24 cellular contexts compared by ENCODE assay signal in genomic region chr14:58332514-58332913, GRCh38. TPM values are rescaled to one million over a fixed set of nuclear protein-coding genes. Genes with fewer than 3 reads are reported as not detected.
A peak's percentile ranks its signal among the peaks of the same experiment; 100 is the strongest.
DNase-seq lines count a peak whose midpoint lies in the region; ATAC-seq and TF ChIP-seq lines count a peak whose summit lies in the region.
"Had no signal": no experiment of that assay in that cellular context is flagged by ENCODE, and none has a peak within 500 bp of the region (broad histone marks: within the 10 kb centered on the region; RNA-seq: fewer than 3 reads in every experiment).

No MANE protein-coding gene starts in this region.

- no peak for TF ChIP-seq CTCF in SK-N-SH (IDR thresholded peaks at IDR 0.05)
- no peak for TF ChIP-seq CTCF in sigmoid colon (IDR thresholded peaks at IDR 0.05)
- TF ChIP-seq CTCF in heart left ventricle (IDR thresholded peaks at IDR 0.05) = no peak
- TF ChIP-seq CTCF in left lung (IDR thresholded peaks at IDR 0.05) = no peak

- WGBS in SK-N-SH (ENCODE audit: low lambda C conversion rate) = 59% methylated on average over 3 of the region's 3 CpGs
- 68 to 87% methylated on average over 3 of the region's 3 CpGs for WGBS in sigmoid colon, 2 donors
- WGBS in heart left ventricle, 4 donors = 93 to 98% (median 94%) methylated on average over 3 of the region's 3 CpGs

- TF ChIP-seq POLR2A in sigmoid colon (IDR thresholded peaks at IDR 0.05) (no peak), heart left ventricle (IDR thresholded peaks at IDR 0.05) (no peak)

- no peak for ATAC-seq in SK-N-SH treated with all-trans-retinoic acid at 6 μM for 48 hours
- ATAC-seq in GM18909 (IDR thresholded peaks at IDR 0.05; ENCODE audit: poor library complexity, unreplicated experiment) = no peak
- ATAC-seq in heart left ventricle = no peak
- ATAC-seq in left lung = no peak
- ATAC-seq: A549, PC-3, sciatic nerve, upper lobe of right lung had no signal

- H3K27me3 ChIP-seq in SK-N-SH (ENCODE audit: insufficient read depth) (no peaks in the 10 kb centered on the region), sigmoid colon (no peaks in the 10 kb centered on the region), heart left ventricle (no peaks in the 10 kb centered on the region), left lung (no peaks in the 10 kb centered on the region)
- H3K27me3 ChIP-seq: BLaER1, upper lobe of right lung had no signal

- POLR2A ChIA-PET in SK-N-SH (lab: Yijun Ruan, JAX) = interaction anchor here (1.2 kb wide), 1 partner anchor 34 kb away, joined by 4 read pairs; the partner anchor contains the start of gene ARID4A

- H3K4me1 ChIP-seq in SK-N-SH (ENCODE audit: control insufficient read depth in 1 of 2, insufficient read depth in 2 of 2, low read depth in 1 of 2, low read length in 1 of 2) (peaks cover 5 to 14% of the 10 kb centered on the region in 2 experiments; a peak in 3 of 4 replicates), sigmoid colon (peaks cover 0 to 27% (median 22%) of the 10 kb centered on the region in 4 donors), heart left ventricle (peaks cover 0 to 17% (median 11%) of the 10 kb centered on the region in 12 donors), left lung (peaks cover 0 to 15% of the 10 kb centered on the region in 2 donors)

- H3K79me2 ChIP-seq in SK-N-SH (ENCODE audit: insufficient read depth) = peaks cover 10% of the 10 kb centered on the region; the same call in 1 of the 2 replicates

- no peak for TF ChIP-seq RAD21 in SK-N-SH (IDR thresholded peaks at IDR 0.05; ENCODE audit: low read length)

- H3K9ac ChIP-seq in SK-N-SH = no peak overlapping the region
- H3K9ac ChIP-seq: BLaER1 had no signal

- H3K36me3 ChIP-seq in SK-N-SH (replicated peaks in 1 of 2; ENCODE audit: control insufficient read depth in 1 of 2, insufficient read depth in 2 of 2, low read length in 1 of 2) (peaks cover 39 to 46% of the 10 kb centered on the region in 2 experiments), sigmoid colon (peaks cover 0 to 49% (median 13%) of the 10 kb centered on the region in 4 donors), heart left ventricle (peaks cover 0 to 73% (median 61%) of the 10 kb centered on the region in 9 donors), left lung (peaks cover 0 to 50% of the 10 kb centered on the region in 2 donors)

- DNase-seq in SK-N-SH = no peak
- peak; percentile 47 for DNase-seq in NCI-H69 (lab: John Stamatoyannopoulos, UW)
- DNase-seq in globus pallidus (ENCODE audit: low spot score) = peak; percentile 17
- DNase-seq in sigmoid colon = no peak
- no peak for DNase-seq in heart left ventricle
- no peak for DNase-seq in left lung
- DNase-seq: activated CD4-positive, alpha-beta T cell treated with anti-CD3 and anti-CD28 coated beads, Interleukin-2, amount 10 ng/mL, durations not matched to agents 24 days and 14 days; activated naive CD8-positive, alpha-beta T cell treated with anti-CD3 and anti-CD28 coated beads, Interleukin-2, amount 10 ng/mL, durations not matched to agents 7 days and 5 days; EL; endodermal cell; KBM-7; kidney glomerular epithelial cell; NCI-H1930; NCI-H345; NCI-H82; PC-3; posterior cingulate gyrus; SHP77; upper lobe of right lung had no signal

- peak overlapping the region in 1 of 2 experiments; percentile 98; a peak in 2 of 4 replicates for H3K27ac ChIP-seq in SK-N-SH (ENCODE audit: low read depth in 2 of 2, low read length in 1 of 2)
- peak overlapping the region in 3 of 4 donors; percentile 28 to 69 (median 67) for H3K27ac ChIP-seq in sigmoid colon
- no peak overlapping the region for H3K27ac ChIP-seq in heart left ventricle
- H3K27ac ChIP-seq in left lung = no peak overlapping the region
- H3K27ac ChIP-seq: A549, BLaER1, upper lobe of right lung had no signal

- intact Hi-C loops in sigmoid colon (cut with DNase I) (no loop called here), heart left ventricle (cut with DNase I) (no loop called here), left lung (cut with DNase I) (no loop called here)

- H3K4me2 ChIP-seq in SK-N-SH = peak overlapping the region; percentile 78; the same call in 1 of the 2 replicates
- H3K4me2 ChIP-seq: A549, BLaER1 had no signal

- H3K4me3 ChIP-seq in SK-N-SH (ENCODE audit: low read depth in 2 of 2, low read length in 1 of 2) = peak overlapping the region; percentile 4 to 39; a peak in 2 of 4 replicates
- no peak overlapping the region for H3K4me3 ChIP-seq in sigmoid colon
- H3K4me3 ChIP-seq in heart left ventricle = no peak overlapping the region
- H3K4me3 ChIP-seq in left lung = no peak overlapping the region
- H3K4me3 ChIP-seq: A549, BLaER1, upper lobe of right lung had no signal

- peaks cover 12% of the 10 kb centered on the region for H3F3A ChIP-seq in SK-N-SH (replicated peaks; ENCODE audit: insufficient read depth)

- H3K9me3 ChIP-seq in SK-N-SH (no peaks in the 10 kb centered on the region), sigmoid colon (no peaks in the 10 kb centered on the region), heart left ventricle (no peaks in the 10 kb centered on the region), left lung (no peaks in the 10 kb centered on the region)
- H3K9me3 ChIP-seq: A549, BLaER1, upper lobe of right lung had no signal

- CTCF ChIA-PET in SK-N-SH (lab: Yijun Ruan, JAX) = interaction anchor here (0.8 to 1.0 kb wide), 2 partner anchors 14 to 34 kb away, joined by 3 to 5 read pairs; partner anchors contain the start of gene ARID4A

- no peaks in the 10 kb centered on the region for H4K20me1 ChIP-seq in SK-N-SH (ENCODE audit: insufficient read depth)

- no peak overlapping the region for H2AFZ ChIP-seq in SK-N-SH (ENCODE audit: low read depth)

- no peaks in the 10 kb centered on the region for H3K9me2 ChIP-seq in SK-N-SH

- TF ChIP-seq EP300 in SK-N-SH (IDR thresholded peaks at IDR 0.05; ENCODE audit: borderline replicate concordance in 1 of 2, low read depth in 1 of 2, low read length in 1 of 2) (no peak), sigmoid colon (IDR thresholded peaks at IDR 0.05) (no peak)

TF ChIP-seq in SK-N-SH, 30 proteins besides CTCF, POLR2A, EP300 and RAD21:
- no peak for TF ChIP-seq FOXM1 (IDR thresholded peaks at IDR 0.05; ENCODE audit: low read depth)
- no peak for TF ChIP-seq TCF12 (IDR thresholded peaks at IDR 0.05)
- TF ChIP-seq RCOR1 (IDR thresholded peaks at IDR 0.05; ENCODE audit: low read length) = no peak
- no peak for TF ChIP-seq POLR2AphosphoS5 (IDR thresholded peaks at IDR 0.05; ENCODE audit: low read depth, low read length)
- no peak for TF ChIP-seq ELF1 (IDR thresholded peaks at IDR 0.05)
- no peak for TF ChIP-seq MXI1 (IDR thresholded peaks at IDR 0.05; ENCODE audit: low read depth, low read length)
- TF ChIP-seq, protein P1, sequence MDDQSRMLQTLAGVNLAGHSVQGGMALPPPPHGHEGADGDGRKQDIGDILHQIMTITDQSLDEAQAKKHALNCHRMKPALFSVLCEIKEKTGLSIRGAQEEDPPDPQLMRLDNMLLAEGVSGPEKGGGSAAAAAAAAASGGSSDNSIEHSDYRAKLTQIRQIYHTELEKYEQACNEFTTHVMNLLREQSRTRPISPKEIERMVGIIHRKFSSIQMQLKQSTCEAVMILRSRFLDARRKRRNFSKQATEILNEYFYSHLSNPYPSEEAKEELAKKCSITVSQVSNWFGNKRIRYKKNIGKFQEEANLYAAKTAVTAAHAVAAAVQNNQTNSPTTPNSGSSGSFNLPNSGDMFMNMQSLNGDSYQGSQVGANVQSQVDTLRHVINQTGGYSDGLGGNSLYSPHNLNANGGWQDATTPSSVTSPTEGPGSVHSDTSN (IDR thresholded peaks at IDR 0.05) = no peak
- TF ChIP-seq CHD2 (IDR thresholded peaks at IDR 0.05; ENCODE audit: low read length, partially characterized antibody) = no peak
- no peak for TF ChIP-seq SIN3A (IDR thresholded peaks at IDR 0.05; ENCODE audit: borderline replicate concordance, low read depth, low read length)
TF ChIP-seq in SK-N-SH: peak in this region for 0.

TF ChIP-seq in SK-N-SH treated with all-trans-retinoic acid at 6 μM for 48 hours, 23 proteins besides CTCF, POLR2A, EP300 and RAD21 (continues in another document):
- TF ChIP-seq CREB5 (CRISPR knock-in tag; IDR thresholded peaks at IDR 0.05; ENCODE audit: low read depth) (no peak), GLIS3 (CRISPR knock-in tag; IDR thresholded peaks at IDR 0.05) (no peak)

RNA-seq across cellular contexts. Expression of gene ARID4A, which starts 34.2 kb away (rescaled TPM):
- 4.6 and 5.6 TPM in 2 replicates for polyA plus RNA-seq in SK-N-SH (2012; rRNA removed)
- polyA plus RNA-seq in SK-N-SH (2012; cell fraction: cytosol; rRNA removed) = 4.8 and 7.2 TPM in 2 replicates
- 12.3 and 13.9 TPM in 2 replicates for polyA plus RNA-seq in SK-N-SH (2012; cell fraction: nucleus; rRNA removed)
- total RNA-seq in sigmoid colon = 10 to 100 TPM; 18.1 to 31.9 (median 24.5) TPM
- 1 to 10 TPM; 4.2 to 8.4 (median 7.2) TPM for polyA plus RNA-seq in sigmoid colon
- 10 to 100 TPM in 8 of 9 donors, 1 to 10 TPM in 1; 7.0 to 23.1 (median 16.0) TPM for total RNA-seq in heart left ventricle
- 10 to 100 TPM in 1 of 2 donors, 1 to 10 TPM in 1; 5.6 to 11.7 TPM for polyA plus RNA-seq in heart left ventricle
- 10 to 100 TPM; 27.6 to 27.7 TPM for total RNA-seq in left lung

Comparison
In these comparisons a context has a peak if more than half of its experiments do, and no peak if none do; other contexts are left out.
1. DNase-seq: peak in NCI-H69 (single experiment) and globus pallidus (single experiment); none in SK-N-SH (single experiment), sigmoid colon (single experiment), heart left ventricle (0 of 5) and left lung (0 of 2).
2. H3K27ac ChIP-seq: peak in sigmoid colon (3 of 4); none in heart left ventricle (0 of 12) and left lung (0 of 2).
3. H3K4me3 ChIP-seq: peak in SK-N-SH (2 of 2); none in sigmoid colon (0 of 4), heart left ventricle (0 of 12) and left lung (0 of 2).